In genomic region chr21:45411810-45412206, GRCh38 we compare ENCODE assay signal across 14 cellular contexts.
"Had no signal": no experiment of that assay in that cellular context is flagged by ENCODE, and none has a peak within 500 bp of the region (broad histone marks: within the 10 kb centered on the region; RNA-seq: fewer than 3 reads in every experiment).

No MANE protein-coding gene starts in this region.

- H3K36me3 Mint-ChIP-seq: activated naive CD8-positive, alpha-beta T cell treated with anti-CD3 and anti-CD28 coated beads for 36 hours; brain; natural killer cell had no signal

- H3K4me1 Mint-ChIP-seq: activated naive CD8-positive, alpha-beta T cell treated with anti-CD3 and anti-CD28 coated beads for 36 hours; natural killer cell had no signal

- H3K9me3 Mint-ChIP-seq: activated naive CD8-positive, alpha-beta T cell treated with anti-CD3 and anti-CD28 coated beads for 36 hours; activated T-helper 1 cell treated with anti-CD3 and anti-CD28 coated beads, Interleukin-12 subunit alpha, Interleukin-12 subunit beta, Interleukin-2, Interleukin-4 antibody, amounts not matched to agents 30 ng/mL and 10 ng/mL and 1 ng/mL, durations not matched to agents 14 hours and 24 hours and 36 hours; brain; dendritic cell treated with granulocyte-macrophage colony-stimulating factor and Interleukin-4, amounts not matched to agents 40 ng/mL and 50 ng/mL, for 4 days; natural killer cell had no signal

- ATAC-seq: natural killer cell had no signal

- DNase-seq: activated CD4-positive, alpha-beta T cell treated with anti-CD3 and anti-CD28 coated beads, Interleukin-2, amount 50 U/mL, for 1 hour; activated CD8-positive, alpha-beta memory T cell treated with anti-CD3 and anti-CD28 coated beads for 24 hours; activated naive CD8-positive, alpha-beta T cell treated with anti-CD3 and anti-CD28 coated beads for 36 hours; amygdala; head of caudate nucleus; natural killer cell; SJCRH30; stimulated activated CD4-positive, alpha-beta T cell treated with anti-CD3 and anti-CD28 coated beads, Interleukin-4, amount 100 ng/mL, for 24 hours; stimulated activated naive CD4-positive, alpha-beta T cell; T-helper 2 cell had no signal

- H3K36me3 ChIP-seq: SJCRH30, upper lobe of left lung had no signal

- H3K27ac Mint-ChIP-seq: activated naive CD8-positive, alpha-beta T cell treated with anti-CD3 and anti-CD28 coated beads for 36 hours; activated T-helper 1 cell treated with anti-CD3 and anti-CD28 coated beads, Interleukin-12 subunit alpha, Interleukin-12 subunit beta, Interleukin-2, Interleukin-4 antibody, amounts not matched to agents 30 ng/mL and 10 ng/mL and 1 ng/mL, durations not matched to agents 14 hours and 24 hours and 36 hours; dendritic cell treated with granulocyte-macrophage colony-stimulating factor and Interleukin-4, amounts not matched to agents 40 ng/mL and 50 ng/mL, for 4 days; natural killer cell had no signal

- H3K9me3 ChIP-seq: SJCRH30, upper lobe of left lung had no signal

- H3K27me3 ChIP-seq: SJCRH30, upper lobe of left lung had no signal

- H3K4me3 Mint-ChIP-seq: activated naive CD8-positive, alpha-beta T cell treated with anti-CD3 and anti-CD28 coated beads for 36 hours; activated T-helper 1 cell treated with anti-CD3 and anti-CD28 coated beads, Interleukin-12 subunit alpha, Interleukin-12 subunit beta, Interleukin-2, Interleukin-4 antibody, amounts not matched to agents 30 ng/mL and 10 ng/mL and 1 ng/mL, durations not matched to agents 14 hours and 24 hours and 36 hours; dendritic cell treated with granulocyte-macrophage colony-stimulating factor and Interleukin-4, amounts not matched to agents 40 ng/mL and 50 ng/mL, for 4 days; natural killer cell had no signal

- H3K4me3 ChIP-seq: SJCRH30, upper lobe of left lung had no signal

- H3K27ac ChIP-seq: upper lobe of left lung had no signal
